In genomic region chr18:36187826-36188721, GRCh38 we compare ENCODE assay signal across 8 cellular contexts. TPM values are rescaled to one million over a fixed set of nuclear protein-coding genes. Genes with fewer than 3 reads are reported as not detected.
A peak's percentile ranks its signal among the peaks of the same experiment; 100 is the strongest.
DNase-seq lines count a peak whose midpoint lies in the region; ATAC-seq and TF ChIP-seq lines count a peak whose summit lies in the region.

No MANE protein-coding gene starts in this region.

- 39 to 41% methylated on average over 43 of the region's 43 CpGs for WGBS in heart right ventricle, 2 donors
- 40 to 43% methylated on average over 43 of the region's 43 CpGs for WGBS in sigmoid colon, 2 donors

- TF ChIP-seq EP300 in sigmoid colon (IDR thresholded peaks at IDR 0.05), result no peak

- TF ChIP-seq POLR2A in sigmoid colon (IDR thresholded peaks at IDR 0.05), result no peak

- no peaks in the 10 kb centered on the region for H3K36me3 Mint-ChIP-seq in activated CD4-positive, alpha-beta memory T cell treated with anti-CD3 and anti-CD28 coated beads for 36 hours

- H3K9me3 Mint-ChIP-seq in activated CD4-positive, alpha-beta memory T cell treated with anti-CD3 and anti-CD28 coated beads for 36 hours, result no peaks in the 10 kb centered on the region

- H3K27me3 ChIP-seq in AG04450 (ENCODE audit: control insufficient read depth, insufficient read depth, low read length), result peaks cover 3% of the 10 kb centered on the region
- peaks cover 0 to 13% (median 0%) of the 10 kb centered on the region in 7 donors for H3K27me3 ChIP-seq in heart right ventricle
- H3K27me3 ChIP-seq in sigmoid colon, result no peaks in the 10 kb centered on the region

- H3K27ac Mint-ChIP-seq in activated CD4-positive, alpha-beta memory T cell treated with anti-CD3 and anti-CD28 coated beads for 36 hours, result no peak overlapping the region

- peak; percentile 9 for ATAC-seq in GM21723 (IDR thresholded peaks at IDR 0.05; ENCODE audit: unreplicated experiment)
- ATAC-seq in heart right ventricle, result peak in 2 of 8 donors; percentile 4 to 16
- ATAC-seq in HG03571 (IDR thresholded peaks at IDR 0.05; ENCODE audit: unreplicated experiment), result no peak

- H3K4me1 ChIP-seq in heart right ventricle (peaks cover 0 to 17% (median 8%) of the 10 kb centered on the region in 9 donors), sigmoid colon (peaks cover 0 to 21% (median 16%) of the 10 kb centered on the region in 4 donors)

- H3K9me3 ChIP-seq in AG04450 (ENCODE audit: control insufficient read depth, insufficient read depth, low read length) (no peaks in the 10 kb centered on the region; the same call in 1 of the 2 replicates), heart right ventricle (no peaks in the 10 kb centered on the region), sigmoid colon (no peaks in the 10 kb centered on the region)

- POLR2A ChIA-PET in AG04450 (lab: Yijun Ruan, JAX), result no interaction called here
- POLR2A ChIA-PET in activated CD4-positive, alpha-beta memory T cell treated with anti-CD3 and anti-CD28 coated beads for 36 hours (lab: Charles Lee), result interaction anchor here (1.0 kb wide), 1 partner anchor 27 kb away, joined by 3 read pairs; no protein-coding TSS in a partner anchor

- intact Hi-C loops in activated CD4-positive, alpha-beta memory T cell treated with anti-CD3 and anti-CD28 coated beads for 36 hours (cut with micrococcal nuclease), result no loop called here
- intact Hi-C loops in heart right ventricle (cut with DNase I), result loop anchor here in 3 of 10 donors (10.0 kb wide), 1 partner anchor 97 kb away; no protein-coding TSS in a partner anchor
- intact Hi-C loops in sigmoid colon (cut with DNase I), result loop anchor here (10.0 kb wide), 1 partner anchor 107 kb away; the partner anchor contains the start of gene FHOD3

- TF ChIP-seq CTCF in AG04450 (IDR thresholded peaks at IDR 0.05; ENCODE audit: low read depth, low read length), result no peak
- TF ChIP-seq CTCF in heart right ventricle (IDR thresholded peaks at IDR 0.05), result no peak
- no peak for TF ChIP-seq CTCF in sigmoid colon (IDR thresholded peaks at IDR 0.05)

- CTCF ChIA-PET in AG04450 (lab: Charles Lee), result interaction anchor here (1.0 to 1.5 kb wide), 3 partner anchors 94 to 170 kb away, joined by 3 read pairs; no protein-coding TSS in a partner anchor
- CTCF ChIA-PET in activated CD4-positive, alpha-beta memory T cell treated with anti-CD3 and anti-CD28 coated beads for 36 hours (lab: Charles Lee), result no interaction called here

- H3K27ac ChIP-seq in AG04450 (ENCODE audit: low read depth, low read length) (no peak overlapping the region), heart right ventricle (peak overlapping the region in 4 of 10 donors; percentile 17 to 48 (median 38)), sigmoid colon (peak overlapping the region in 3 of 4 donors; percentile 32 to 49 (median 39))

- H3K4me3 ChIP-seq in AG04450 (ENCODE audit: low read depth, low read length) (peak overlapping the region; percentile 82), heart right ventricle (peak overlapping the region; percentile 52 to 81 (median 74)), sigmoid colon (peak overlapping the region; percentile 52 to 74 (median 69))

- H3K27me3 Mint-ChIP-seq in activated CD4-positive, alpha-beta memory T cell treated with anti-CD3 and anti-CD28 coated beads for 36 hours, result peaks cover 15% of the 10 kb centered on the region

- H3K4me3 Mint-ChIP-seq in activated CD4-positive, alpha-beta memory T cell treated with anti-CD3 and anti-CD28 coated beads for 36 hours, result peak overlapping the region; percentile 57

- DNase-seq in AG04450 (ENCODE audit: low read depth, low spot score) (no peak), heart right ventricle (peak in 1 of 2 donors; percentile 17), sigmoid colon (no peak), NOMO-1 treated with dmso at 0.1 percent for 144 hours (lab: John Stamatoyannopoulos, UW; ENCODE audit: unreplicated experiment) (no peak)
- DNase-seq in activated CD4-positive, alpha-beta memory T cell treated with anti-CD3 and anti-CD28 coated beads for 36 hours, result no peak
- DNase-seq in activated CD4-positive, alpha-beta T cell treated with anti-CD3 and anti-CD28 coated beads for 1 hour, result no peak

- H3K4me1 Mint-ChIP-seq in activated CD4-positive, alpha-beta memory T cell treated with anti-CD3 and anti-CD28 coated beads for 36 hours (ENCODE audit: low read depth), result no peaks in the 10 kb centered on the region

- H3K36me3 ChIP-seq in heart right ventricle, result no peaks in the 10 kb centered on the region
- H3K36me3 ChIP-seq in sigmoid colon, result no peaks in the 10 kb centered on the region

RNA-seq across cellular contexts. Expression of gene MOCOS, which starts 0.8 kb away (rescaled TPM):
- polyA plus RNA-seq in AG04450 (2011; rRNA removed), result 4.2 and 5.1 TPM in 2 replicates
- 9.3 and 9.9 TPM in 2 replicates for polyA minus RNA-seq in AG04450 (2011; rRNA and poly(A)+ RNA removed)
- under 1 TPM; 0.17 to 0.36 TPM for total RNA-seq in activated CD4-positive, alpha-beta memory T cell treated with anti-CD3 and anti-CD28 coated beads for 36 hours
- under 1 TPM; 0.06 to 0.74 (median 0.27) TPM for total RNA-seq in heart right ventricle
- polyA plus RNA-seq in heart right ventricle, result under 1 TPM; 0.28 to 0.95 TPM
- total RNA-seq in sigmoid colon, result 1 to 10 TPM in 2 of 4 donors, under 1 TPM in 2; 0.49 to 1.8 (median 1.0) TPM
- polyA plus RNA-seq in sigmoid colon, result 1 to 10 TPM; 1.8 to 3.6 (median 2.5) TPM

RNA-seq across cellular contexts. Expression of gene ELP2, which starts 58.4 kb away (rescaled TPM):
- polyA plus RNA-seq in AG04450 (2011; rRNA removed), result 116 and 122 TPM in 2 replicates
- polyA minus RNA-seq in AG04450 (2011; rRNA and poly(A)+ RNA removed), result 136 and 145 TPM in 2 replicates
- 10 to 100 TPM; 83.7 to 84.4 TPM for total RNA-seq in activated CD4-positive, alpha-beta memory T cell treated with anti-CD3 and anti-CD28 coated beads for 36 hours
- 10 to 100 TPM; 41.9 to 64.2 (median 57.9) TPM for total RNA-seq in heart right ventricle
- 10 to 100 TPM; 33.7 to 69.2 TPM for polyA plus RNA-seq in heart right ventricle
- total RNA-seq in sigmoid colon, result 10 to 100 TPM; 51.7 to 77.2 (median 67.2) TPM
- 10 to 100 TPM; 14.3 to 32.7 (median 21.6) TPM for polyA plus RNA-seq in sigmoid colon

RNA-seq across cellular contexts. Expression of gene SLC39A6, which starts 58.9 kb away (rescaled TPM):
- polyA plus RNA-seq in AG04450 (2011; rRNA removed), result 108 and 123 TPM in 2 replicates
- 99.7 and 119 TPM in 2 replicates for polyA minus RNA-seq in AG04450 (2011; rRNA and poly(A)+ RNA removed)
- 10 to 100 TPM; 23.7 to 24.3 TPM for total RNA-seq in activated CD4-positive, alpha-beta memory T cell treated with anti-CD3 and anti-CD28 coated beads for 36 hours
- 10 to 100 TPM; 10.8 to 18.4 (median 13.3) TPM for total RNA-seq in heart right ventricle
- 10 to 100 TPM in 1 of 2 donors, 1 to 10 TPM in 1; 3.5 to 12.1 TPM for polyA plus RNA-seq in heart right ventricle
- total RNA-seq in sigmoid colon, result 10 to 100 TPM; 28.1 to 34.6 (median 31.8) TPM
- polyA plus RNA-seq in sigmoid colon, result 10 to 100 TPM in 1 of 3 donors, 1 to 10 TPM in 2; 1.8 to 13.5 (median 3.0) TPM
